ENCODE assay signal across 8 cellular contexts in the genomic region with DNA sequence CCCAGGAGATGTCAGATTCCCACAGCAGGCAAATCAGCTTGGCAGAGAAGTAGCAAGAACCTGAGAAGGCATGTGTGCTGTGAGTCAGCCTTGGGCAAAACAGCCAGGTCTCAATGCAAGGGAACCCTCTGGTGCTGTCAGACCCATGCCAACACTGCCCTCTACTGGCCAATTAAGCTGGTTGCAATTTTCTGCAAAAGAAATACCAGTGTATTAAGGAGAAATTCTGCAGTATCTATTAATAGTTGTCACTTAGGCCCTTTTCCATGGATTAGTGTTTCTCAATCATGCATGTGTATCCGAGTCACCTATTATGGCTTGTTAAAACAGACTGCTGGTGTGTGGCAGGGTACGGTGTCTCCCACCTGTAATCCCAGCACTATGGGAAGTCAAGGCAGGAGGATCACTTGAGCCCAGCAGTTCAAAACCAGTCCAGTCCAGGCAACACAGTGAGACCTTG. TPM values are rescaled to one million over a fixed set of nuclear protein-coding genes. Genes with fewer than 3 reads are reported as not detected.
A peak's percentile ranks its signal among the peaks of the same experiment; 100 is the strongest.
DNase-seq lines count a peak whose midpoint lies in the region; ATAC-seq and TF ChIP-seq lines count a peak whose summit lies in the region.

No MANE protein-coding gene starts in this region.

- CTCF ChIA-PET in HEK293 (lab: Yijun Ruan, JAX), result interaction anchor here (0.6 to 2.1 kb wide), 23 partner anchors 8 to 463 kb away, joined by 3 to 14 read pairs (median 5); a partner anchor contains a TSS

- DNase-seq in CMK (ENCODE audit: low read depth) (peak; percentile 49), NCI-H460 (ENCODE audit: extremely low read depth, low read depth) (peak; percentile 79), cerebellar nuclear complex (lab: John Stamatoyannopoulos, UW) (peak; percentile 58 to 86), kidney tubule cell (ENCODE audit: low spot score) (peak; percentile 91)
- DNase-seq in activated CD4-positive, alpha-beta T cell treated with anti-CD3 and anti-CD28 coated beads for 1 hour, result peak; percentile 55
- peak; percentile 69 for DNase-seq in stimulated activated CD4-positive, alpha-beta T cell treated with anti-CD3 and anti-CD28 coated beads, Interleukin-2, amount 100 ng/mL, for 4 hours (ENCODE audit: low read depth)

- POLR2A ChIA-PET in HEK293 (lab: Yijun Ruan, JAX), result no interaction called here

- no peaks in the 10 kb centered on the region for H3K9me3 ChIP-seq in HEK293 (ENCODE audit: control insufficient read depth, insufficient read depth, low read depth, low read length)

- no peak overlapping the region for H3K27ac ChIP-seq in HEK293 (ENCODE audit: extremely low read depth, low read depth, low read length)

- H3K4me1 ChIP-seq in HEK293 (ENCODE audit: control insufficient read depth, insufficient read depth, low read length), result no peaks in the 10 kb centered on the region

- no peak for ATAC-seq in GM18909 (IDR thresholded peaks at IDR 0.05; ENCODE audit: poor library complexity, unreplicated experiment)

- peaks cover 0 to 26% of the 10 kb centered on the region in 2 experiments; a peak in 2 of 3 replicates for H3K36me3 ChIP-seq in HEK293 (ENCODE audit: control insufficient read depth in 2 of 2, insufficient read depth in 1 of 2, low read length in 2 of 2)

- TF ChIP-seq CTCF in HEK293 (tag by site-specific recombination; IDR thresholded peaks at IDR 0.05), result peak; percentile 70; the same call in 1 of the 2 replicates

- no peak overlapping the region for H3K4me3 ChIP-seq in HEK293 (ENCODE audit: low read depth, low read length)

TF ChIP-seq in HEK293, 187 proteins besides CTCF, POLR2A, EP300 and RAD21 (continues in another document):
- no peak for TF ChIP-seq ZNF16 (tag by site-specific recombination; IDR thresholded peaks at IDR 0.05; ENCODE audit: low read depth)
- TF ChIP-seq, protein P1, sequence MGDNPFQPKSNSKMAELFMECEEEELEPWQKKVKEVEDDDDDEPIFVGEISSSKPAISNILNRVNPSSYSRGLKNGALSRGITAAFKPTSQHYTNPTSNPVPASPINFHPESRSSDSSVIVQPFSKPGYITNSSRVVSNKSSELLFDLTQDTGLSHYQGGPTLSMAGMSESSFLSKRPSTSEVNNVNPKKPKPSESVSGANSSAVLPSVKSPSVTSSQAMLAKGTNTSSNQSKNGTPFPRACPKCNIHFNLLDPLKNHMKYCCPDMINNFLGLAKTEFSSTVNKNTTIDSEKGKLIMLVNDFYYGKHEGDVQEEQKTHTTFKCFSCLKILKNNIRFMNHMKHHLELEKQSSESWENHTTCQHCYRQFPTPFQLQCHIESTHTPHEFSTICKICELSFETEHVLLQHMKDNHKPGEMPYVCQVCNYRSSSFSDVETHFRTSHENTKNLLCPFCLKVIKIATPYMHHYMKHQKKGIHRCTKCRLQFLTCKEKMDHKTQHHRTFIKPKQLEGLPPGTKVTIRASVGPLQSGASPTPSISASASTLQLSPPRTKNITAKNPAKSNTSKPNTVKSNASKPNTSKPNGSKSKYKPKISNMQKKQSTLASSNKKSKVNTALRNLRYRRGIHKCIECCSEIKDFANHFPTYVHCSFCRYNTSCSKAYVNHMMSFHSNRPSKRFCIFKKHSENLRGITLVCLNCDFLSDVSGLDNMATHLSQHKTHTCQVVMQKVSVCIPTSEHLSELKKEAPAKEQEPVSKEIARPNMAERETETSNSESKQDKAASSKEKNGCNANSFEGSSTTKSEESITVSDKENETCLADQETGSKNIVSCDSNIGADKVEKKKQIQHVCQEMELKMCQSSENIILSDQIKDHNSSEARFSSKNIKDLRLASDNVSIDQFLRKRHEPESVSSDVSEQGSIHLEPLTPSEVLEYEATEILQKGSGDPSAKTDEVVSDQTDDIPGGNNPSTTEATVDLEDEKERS (tag by site-specific recombination; IDR thresholded peaks at IDR 0.05), result no peak
- TF ChIP-seq OSR2 (tag by site-specific recombination; IDR thresholded peaks at IDR 0.05), result no peak
- no peak for TF ChIP-seq EGR2 (tag by site-specific recombination; IDR thresholded peaks at IDR 0.05; ENCODE audit: low read depth)
- TF ChIP-seq, protein P2, sequence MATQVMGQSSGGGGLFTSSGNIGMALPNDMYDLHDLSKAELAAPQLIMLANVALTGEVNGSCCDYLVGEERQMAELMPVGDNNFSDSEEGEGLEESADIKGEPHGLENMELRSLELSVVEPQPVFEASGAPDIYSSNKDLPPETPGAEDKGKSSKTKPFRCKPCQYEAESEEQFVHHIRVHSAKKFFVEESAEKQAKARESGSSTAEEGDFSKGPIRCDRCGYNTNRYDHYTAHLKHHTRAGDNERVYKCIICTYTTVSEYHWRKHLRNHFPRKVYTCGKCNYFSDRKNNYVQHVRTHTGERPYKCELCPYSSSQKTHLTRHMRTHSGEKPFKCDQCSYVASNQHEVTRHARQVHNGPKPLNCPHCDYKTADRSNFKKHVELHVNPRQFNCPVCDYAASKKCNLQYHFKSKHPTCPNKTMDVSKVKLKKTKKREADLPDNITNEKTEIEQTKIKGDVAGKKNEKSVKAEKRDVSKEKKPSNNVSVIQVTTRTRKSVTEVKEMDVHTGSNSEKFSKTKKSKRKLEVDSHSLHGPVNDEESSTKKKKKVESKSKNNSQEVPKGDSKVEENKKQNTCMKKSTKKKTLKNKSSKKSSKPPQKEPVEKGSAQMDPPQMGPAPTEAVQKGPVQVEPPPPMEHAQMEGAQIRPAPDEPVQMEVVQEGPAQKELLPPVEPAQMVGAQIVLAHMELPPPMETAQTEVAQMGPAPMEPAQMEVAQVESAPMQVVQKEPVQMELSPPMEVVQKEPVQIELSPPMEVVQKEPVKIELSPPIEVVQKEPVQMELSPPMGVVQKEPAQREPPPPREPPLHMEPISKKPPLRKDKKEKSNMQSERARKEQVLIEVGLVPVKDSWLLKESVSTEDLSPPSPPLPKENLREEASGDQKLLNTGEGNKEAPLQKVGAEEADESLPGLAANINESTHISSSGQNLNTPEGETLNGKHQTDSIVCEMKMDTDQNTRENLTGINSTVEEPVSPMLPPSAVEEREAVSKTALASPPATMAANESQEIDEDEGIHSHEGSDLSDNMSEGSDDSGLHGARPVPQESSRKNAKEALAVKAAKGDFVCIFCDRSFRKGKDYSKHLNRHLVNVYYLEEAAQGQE (tag by site-specific recombination; IDR thresholded peaks at IDR 0.05), result no peak
- TF ChIP-seq SCRT2 (tag by site-specific recombination; IDR thresholded peaks at IDR 0.05), result no peak
- no peak for TF ChIP-seq ZBTB21 (tag by site-specific recombination; IDR thresholded peaks at IDR 0.05)
- TF ChIP-seq ZNF776 (tag by site-specific recombination; IDR thresholded peaks at IDR 0.05; ENCODE audit: borderline replicate concordance), result no peak
- TF ChIP-seq, protein P3, sequence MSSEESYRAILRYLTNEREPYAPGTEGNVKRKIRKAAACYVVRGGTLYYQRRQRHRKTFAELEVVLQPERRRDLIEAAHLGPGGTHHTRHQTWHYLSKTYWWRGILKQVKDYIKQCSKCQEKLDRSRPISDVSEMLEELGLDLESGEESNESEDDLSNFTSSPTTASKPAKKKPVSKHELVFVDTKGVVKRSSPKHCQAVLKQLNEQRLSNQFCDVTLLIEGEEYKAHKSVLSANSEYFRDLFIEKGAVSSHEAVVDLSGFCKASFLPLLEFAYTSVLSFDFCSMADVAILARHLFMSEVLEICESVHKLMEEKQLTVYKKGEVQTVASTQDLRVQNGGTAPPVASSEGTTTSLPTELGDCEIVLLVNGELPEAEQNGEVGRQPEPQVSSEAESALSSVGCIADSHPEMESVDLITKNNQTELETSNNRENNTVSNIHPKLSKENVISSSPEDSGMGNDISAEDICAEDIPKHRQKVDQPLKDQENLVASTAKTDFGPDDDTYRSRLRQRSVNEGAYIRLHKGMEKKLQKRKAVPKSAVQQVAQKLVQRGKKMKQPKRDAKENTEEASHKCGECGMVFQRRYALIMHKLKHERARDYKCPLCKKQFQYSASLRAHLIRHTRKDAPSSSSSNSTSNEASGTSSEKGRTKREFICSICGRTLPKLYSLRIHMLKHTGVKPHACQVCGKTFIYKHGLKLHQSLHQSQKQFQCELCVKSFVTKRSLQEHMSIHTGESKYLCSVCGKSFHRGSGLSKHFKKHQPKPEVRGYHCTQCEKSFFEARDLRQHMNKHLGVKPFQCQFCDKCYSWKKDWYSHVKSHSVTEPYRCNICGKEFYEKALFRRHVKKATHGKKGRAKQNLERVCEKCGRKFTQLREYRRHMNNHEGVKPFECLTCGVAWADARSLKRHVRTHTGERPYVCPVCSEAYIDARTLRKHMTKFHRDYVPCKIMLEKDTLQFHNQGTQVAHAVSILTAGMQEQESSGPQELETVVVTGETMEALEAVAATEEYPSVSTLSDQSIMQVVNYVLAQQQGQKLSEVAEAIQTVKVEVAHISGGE (tag by site-specific recombination; conservative IDR thresholded peaks at IDR 0.05; ENCODE audit: low read depth), result no peak
- peak; percentile 20; the same call in 1 of the 2 replicates for TF ChIP-seq IKZF3 (tag by site-specific recombination; IDR thresholded peaks at IDR 0.05)
- TF ChIP-seq ZNF701 (tag by site-specific recombination; IDR thresholded peaks at IDR 0.05), result no peak
- TF ChIP-seq ZNF768 (tag by site-specific recombination; IDR thresholded peaks at IDR 0.05), result peak; percentile 74; the same call in 1 of the 2 replicates
- TF ChIP-seq, protein P4, sequence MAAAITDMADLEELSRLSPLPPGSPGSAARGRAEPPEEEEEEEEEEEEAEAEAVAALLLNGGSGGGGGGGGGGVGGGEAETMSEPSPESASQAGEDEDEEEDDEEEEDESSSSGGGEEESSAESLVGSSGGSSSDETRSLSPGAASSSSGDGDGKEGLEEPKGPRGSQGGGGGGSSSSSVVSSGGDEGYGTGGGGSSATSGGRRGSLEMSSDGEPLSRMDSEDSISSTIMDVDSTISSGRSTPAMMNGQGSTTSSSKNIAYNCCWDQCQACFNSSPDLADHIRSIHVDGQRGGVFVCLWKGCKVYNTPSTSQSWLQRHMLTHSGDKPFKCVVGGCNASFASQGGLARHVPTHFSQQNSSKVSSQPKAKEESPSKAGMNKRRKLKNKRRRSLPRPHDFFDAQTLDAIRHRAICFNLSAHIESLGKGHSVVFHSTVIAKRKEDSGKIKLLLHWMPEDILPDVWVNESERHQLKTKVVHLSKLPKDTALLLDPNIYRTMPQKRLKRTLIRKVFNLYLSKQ (tag by site-specific recombination; IDR thresholded peaks at IDR 0.05; ENCODE audit: borderline replicate concordance), result no peak
- TF ChIP-seq ZNF600 (tag by site-specific recombination; IDR thresholded peaks at IDR 0.05), result 0 out of 2 replicates have a peak, but pooled peaks have one; percentile 26
- no peak for TF ChIP-seq KLF7 (tag by site-specific recombination; IDR thresholded peaks at IDR 0.05; ENCODE audit: borderline replicate concordance)
- TF ChIP-seq ZNF248 (tag by site-specific recombination; IDR thresholded peaks at IDR 0.05), result no peak

RNA-seq across cellular contexts. Expression of a gene that starts 26.2 kb away (rescaled TPM):
- 52.1 and 53.4 TPM in 2 replicates for total RNA-seq in NCI-H460 (2014; rRNA removed; shearing (Covaris generic))
- polyA plus RNA-seq in NCI-H460 (2014; cell fraction: nucleus; rRNA removed), result 52.3 and 60.8 TPM in 2 replicates
